ENCODE assay signal across 1 cellular context in the genomic region with DNA sequence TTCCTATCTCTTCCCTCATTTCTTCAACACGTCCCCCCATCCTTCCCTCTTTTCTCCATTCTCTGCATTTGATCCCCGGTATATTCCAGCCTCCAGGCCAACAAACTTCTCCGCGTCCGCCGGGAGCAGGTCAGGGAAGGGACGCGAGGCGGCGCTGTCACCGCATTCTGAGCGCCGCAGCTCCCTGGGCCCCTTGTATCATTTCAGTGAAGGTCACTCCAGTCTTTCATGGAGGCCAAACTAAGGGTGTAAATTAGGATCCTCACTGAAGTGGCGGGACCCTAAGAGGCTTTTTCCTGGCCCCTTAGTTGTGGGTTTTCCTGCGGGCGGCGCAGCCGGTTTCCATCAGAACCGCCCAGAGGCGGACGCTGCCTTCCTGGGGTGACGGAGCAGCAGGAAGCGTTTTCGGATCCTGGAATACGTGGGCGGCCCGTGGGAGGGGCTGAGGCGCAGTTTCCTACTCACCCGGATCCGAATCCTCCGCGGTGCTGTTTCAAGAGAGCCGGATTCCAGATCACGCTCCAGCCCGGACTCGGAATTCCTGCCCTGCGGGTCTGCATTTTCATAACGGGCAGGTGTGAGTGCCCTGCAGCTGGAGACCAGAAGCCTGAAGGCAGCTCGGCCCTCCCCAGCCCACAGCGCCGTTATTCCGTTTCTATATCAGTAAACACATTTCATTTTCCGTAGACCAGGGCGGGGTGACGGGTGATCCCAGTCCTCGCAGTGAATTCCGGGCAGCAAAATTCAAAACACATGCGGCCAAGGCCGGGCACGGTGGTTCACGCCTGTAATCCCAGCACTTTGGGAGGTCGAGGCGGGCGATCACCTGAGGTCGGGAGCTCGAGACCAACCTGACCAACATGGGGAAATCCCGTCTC.
TF ChIP-seq lines count a peak whose summit lies in the region.

No MANE protein-coding gene starts in this region.

TF ChIP-seq in HEK293, 187 proteins besides CTCF, POLR2A, EP300 and RAD21 (continued from another document and continues in another):
- TF ChIP-seq, protein P1, sequence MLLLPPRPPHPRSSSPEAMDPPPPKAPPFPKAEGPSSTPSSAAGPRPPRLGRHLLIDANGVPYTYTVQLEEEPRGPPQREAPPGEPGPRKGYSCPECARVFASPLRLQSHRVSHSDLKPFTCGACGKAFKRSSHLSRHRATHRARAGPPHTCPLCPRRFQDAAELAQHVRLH (tag by site-specific recombination; IDR thresholded peaks at IDR 0.05): no peak; the same call in 1 of the 2 replicates
- TF ChIP-seq ZNF404 (tag by site-specific recombination; IDR thresholded peaks at IDR 0.05): no peak
- peak; percentile 69 for TF ChIP-seq PRDM1 (tag by site-specific recombination; IDR thresholded peaks at IDR 0.05)
- peak; percentile 76; the same call in 1 of the 2 replicates for TF ChIP-seq ZNF610 (tag by site-specific recombination; IDR thresholded peaks at IDR 0.05; ENCODE audit: borderline replicate concordance)
- no peak for TF ChIP-seq ZNF248 (tag by site-specific recombination; IDR thresholded peaks at IDR 0.05)
- TF ChIP-seq ZNF174 (tag by site-specific recombination; IDR thresholded peaks at IDR 0.05): no peak
- TF ChIP-seq ZNF423 (tag by site-specific recombination; IDR thresholded peaks at IDR 0.05): no peak
- TF ChIP-seq KLF7 (tag by site-specific recombination; IDR thresholded peaks at IDR 0.05; ENCODE audit: borderline replicate concordance): no peak
- TF ChIP-seq ZFP3 (tag by site-specific recombination; IDR thresholded peaks at IDR 0.05; ENCODE audit: low read depth): no peak
- TF ChIP-seq, protein P2, sequence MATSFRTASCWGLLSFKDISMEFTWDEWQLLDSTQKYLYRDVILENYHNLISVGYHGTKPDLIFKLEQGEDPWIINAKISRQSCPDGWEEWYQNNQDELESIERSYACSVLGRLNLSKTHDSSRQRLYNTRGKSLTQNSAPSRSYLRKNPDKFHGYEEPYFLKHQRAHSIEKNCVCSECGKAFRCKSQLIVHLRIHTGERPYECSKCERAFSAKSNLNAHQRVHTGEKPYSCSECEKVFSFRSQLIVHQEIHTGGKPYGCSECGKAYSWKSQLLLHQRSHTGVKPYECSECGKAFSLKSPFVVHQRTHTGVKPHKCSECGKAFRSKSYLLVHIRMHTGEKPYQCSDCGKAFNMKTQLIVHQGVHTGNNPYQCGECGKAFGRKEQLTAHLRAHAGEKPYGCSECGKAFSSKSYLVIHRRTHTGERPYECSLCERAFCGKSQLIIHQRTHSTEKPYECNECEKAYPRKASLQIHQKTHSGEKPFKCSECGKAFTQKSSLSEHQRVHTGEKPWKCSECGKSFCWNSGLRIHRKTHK (tag by site-specific recombination; IDR thresholded peaks at IDR 0.05): no peak
- TF ChIP-seq ZNF184 (tag by site-specific recombination; IDR thresholded peaks at IDR 0.05): no peak
- TF ChIP-seq, protein P3, sequence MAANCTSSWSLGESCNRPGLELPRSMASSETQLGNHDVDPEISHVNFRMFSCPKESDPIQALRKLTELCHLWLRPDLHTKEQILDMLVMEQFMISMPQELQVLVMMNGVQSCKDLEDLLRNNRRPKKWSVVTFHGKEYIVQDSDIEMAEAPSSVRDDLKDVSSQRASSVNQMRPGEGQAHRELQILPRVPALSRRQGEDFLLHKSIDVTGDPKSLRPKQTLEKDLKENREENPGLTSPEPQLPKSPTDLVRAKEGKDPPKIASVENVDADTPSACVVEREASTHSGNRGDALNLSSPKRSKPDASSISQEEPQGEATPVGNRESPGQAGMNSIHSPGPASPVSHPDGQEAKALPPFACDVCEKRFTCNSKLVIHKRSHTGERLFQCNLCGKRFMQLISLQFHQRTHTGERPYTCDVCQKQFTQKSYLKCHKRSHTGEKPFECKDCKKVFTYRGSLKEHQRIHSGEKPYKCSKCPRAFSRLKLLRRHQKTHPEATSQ (tag by site-specific recombination; IDR thresholded peaks at IDR 0.05): no peak
- TF ChIP-seq ZNF521 (tag by site-specific recombination; IDR thresholded peaks at IDR 0.05): no peak
- 0 out of 2 replicates have a peak, but pooled peaks have one; percentile 19 for TF ChIP-seq ZBTB21 (tag by site-specific recombination; IDR thresholded peaks at IDR 0.05)
- TF ChIP-seq, protein P4, sequence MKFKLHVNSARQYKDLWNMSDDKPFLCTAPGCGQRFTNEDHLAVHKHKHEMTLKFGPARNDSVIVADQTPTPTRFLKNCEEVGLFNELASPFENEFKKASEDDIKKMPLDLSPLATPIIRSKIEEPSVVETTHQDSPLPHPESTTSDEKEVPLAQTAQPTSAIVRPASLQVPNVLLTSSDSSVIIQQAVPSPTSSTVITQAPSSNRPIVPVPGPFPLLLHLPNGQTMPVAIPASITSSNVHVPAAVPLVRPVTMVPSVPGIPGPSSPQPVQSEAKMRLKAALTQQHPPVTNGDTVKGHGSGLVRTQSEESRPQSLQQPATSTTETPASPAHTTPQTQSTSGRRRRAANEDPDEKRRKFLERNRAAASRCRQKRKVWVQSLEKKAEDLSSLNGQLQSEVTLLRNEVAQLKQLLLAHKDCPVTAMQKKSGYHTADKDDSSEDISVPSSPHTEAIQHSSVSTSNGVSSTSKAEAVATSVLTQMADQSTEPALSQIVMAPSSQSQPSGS (tag by site-specific recombination; IDR thresholded peaks at IDR 0.05; ENCODE audit: low read depth): no peak
- TF ChIP-seq GFI1B (tag by site-specific recombination; IDR thresholded peaks at IDR 0.05): no peak
- no peak for TF ChIP-seq ZNF426 (tag by site-specific recombination; IDR thresholded peaks at IDR 0.05)
- TF ChIP-seq ZNF548 (tag by site-specific recombination; IDR thresholded peaks at IDR 0.05): no peak
- TF ChIP-seq ZNF366 (tag by site-specific recombination; conservative IDR thresholded peaks at IDR 0.05): peak; percentile 87
- TF ChIP-seq EGR2 (tag by site-specific recombination; IDR thresholded peaks at IDR 0.05; ENCODE audit: low read depth): peak; percentile 90
- no peak for TF ChIP-seq ZNF37A (tag by site-specific recombination; IDR thresholded peaks at IDR 0.05)
- TF ChIP-seq, protein P5, sequence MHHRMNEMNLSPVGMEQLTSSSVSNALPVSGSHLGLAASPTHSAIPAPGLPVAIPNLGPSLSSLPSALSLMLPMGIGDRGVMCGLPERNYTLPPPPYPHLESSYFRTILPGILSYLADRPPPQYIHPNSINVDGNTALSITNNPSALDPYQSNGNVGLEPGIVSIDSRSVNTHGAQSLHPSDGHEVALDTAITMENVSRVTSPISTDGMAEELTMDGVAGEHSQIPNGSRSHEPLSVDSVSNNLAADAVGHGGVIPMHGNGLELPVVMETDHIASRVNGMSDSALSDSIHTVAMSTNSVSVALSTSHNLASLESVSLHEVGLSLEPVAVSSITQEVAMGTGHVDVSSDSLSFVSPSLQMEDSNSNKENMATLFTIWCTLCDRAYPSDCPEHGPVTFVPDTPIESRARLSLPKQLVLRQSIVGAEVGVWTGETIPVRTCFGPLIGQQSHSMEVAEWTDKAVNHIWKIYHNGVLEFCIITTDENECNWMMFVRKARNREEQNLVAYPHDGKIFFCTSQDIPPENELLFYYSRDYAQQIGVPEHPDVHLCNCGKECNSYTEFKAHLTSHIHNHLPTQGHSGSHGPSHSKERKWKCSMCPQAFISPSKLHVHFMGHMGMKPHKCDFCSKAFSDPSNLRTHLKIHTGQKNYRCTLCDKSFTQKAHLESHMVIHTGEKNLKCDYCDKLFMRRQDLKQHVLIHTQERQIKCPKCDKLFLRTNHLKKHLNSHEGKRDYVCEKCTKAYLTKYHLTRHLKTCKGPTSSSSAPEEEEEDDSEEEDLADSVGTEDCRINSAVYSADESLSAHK (tag by site-specific recombination; IDR thresholded peaks at IDR 0.05): peak; percentile 86
- TF ChIP-seq, protein P6, sequence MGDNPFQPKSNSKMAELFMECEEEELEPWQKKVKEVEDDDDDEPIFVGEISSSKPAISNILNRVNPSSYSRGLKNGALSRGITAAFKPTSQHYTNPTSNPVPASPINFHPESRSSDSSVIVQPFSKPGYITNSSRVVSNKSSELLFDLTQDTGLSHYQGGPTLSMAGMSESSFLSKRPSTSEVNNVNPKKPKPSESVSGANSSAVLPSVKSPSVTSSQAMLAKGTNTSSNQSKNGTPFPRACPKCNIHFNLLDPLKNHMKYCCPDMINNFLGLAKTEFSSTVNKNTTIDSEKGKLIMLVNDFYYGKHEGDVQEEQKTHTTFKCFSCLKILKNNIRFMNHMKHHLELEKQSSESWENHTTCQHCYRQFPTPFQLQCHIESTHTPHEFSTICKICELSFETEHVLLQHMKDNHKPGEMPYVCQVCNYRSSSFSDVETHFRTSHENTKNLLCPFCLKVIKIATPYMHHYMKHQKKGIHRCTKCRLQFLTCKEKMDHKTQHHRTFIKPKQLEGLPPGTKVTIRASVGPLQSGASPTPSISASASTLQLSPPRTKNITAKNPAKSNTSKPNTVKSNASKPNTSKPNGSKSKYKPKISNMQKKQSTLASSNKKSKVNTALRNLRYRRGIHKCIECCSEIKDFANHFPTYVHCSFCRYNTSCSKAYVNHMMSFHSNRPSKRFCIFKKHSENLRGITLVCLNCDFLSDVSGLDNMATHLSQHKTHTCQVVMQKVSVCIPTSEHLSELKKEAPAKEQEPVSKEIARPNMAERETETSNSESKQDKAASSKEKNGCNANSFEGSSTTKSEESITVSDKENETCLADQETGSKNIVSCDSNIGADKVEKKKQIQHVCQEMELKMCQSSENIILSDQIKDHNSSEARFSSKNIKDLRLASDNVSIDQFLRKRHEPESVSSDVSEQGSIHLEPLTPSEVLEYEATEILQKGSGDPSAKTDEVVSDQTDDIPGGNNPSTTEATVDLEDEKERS (tag by site-specific recombination; IDR thresholded peaks at IDR 0.05): no peak
- TF ChIP-seq ZNF133 (tag by site-specific recombination; IDR thresholded peaks at IDR 0.05): no peak
- TF ChIP-seq ZNF600 (tag by site-specific recombination; IDR thresholded peaks at IDR 0.05): peak; percentile 95
- no peak for TF ChIP-seq REPIN1 (tag by site-specific recombination; IDR thresholded peaks at IDR 0.05; ENCODE audit: low read depth)
- TF ChIP-seq SCRT1 (tag by site-specific recombination; IDR thresholded peaks at IDR 0.05; ENCODE audit: borderline replicate concordance): no peak
- no peak for TF ChIP-seq SCRT2 (tag by site-specific recombination; IDR thresholded peaks at IDR 0.05)
- no peak for TF ChIP-seq OSR2 (tag by site-specific recombination; IDR thresholded peaks at IDR 0.05)
- TF ChIP-seq, protein P7, sequence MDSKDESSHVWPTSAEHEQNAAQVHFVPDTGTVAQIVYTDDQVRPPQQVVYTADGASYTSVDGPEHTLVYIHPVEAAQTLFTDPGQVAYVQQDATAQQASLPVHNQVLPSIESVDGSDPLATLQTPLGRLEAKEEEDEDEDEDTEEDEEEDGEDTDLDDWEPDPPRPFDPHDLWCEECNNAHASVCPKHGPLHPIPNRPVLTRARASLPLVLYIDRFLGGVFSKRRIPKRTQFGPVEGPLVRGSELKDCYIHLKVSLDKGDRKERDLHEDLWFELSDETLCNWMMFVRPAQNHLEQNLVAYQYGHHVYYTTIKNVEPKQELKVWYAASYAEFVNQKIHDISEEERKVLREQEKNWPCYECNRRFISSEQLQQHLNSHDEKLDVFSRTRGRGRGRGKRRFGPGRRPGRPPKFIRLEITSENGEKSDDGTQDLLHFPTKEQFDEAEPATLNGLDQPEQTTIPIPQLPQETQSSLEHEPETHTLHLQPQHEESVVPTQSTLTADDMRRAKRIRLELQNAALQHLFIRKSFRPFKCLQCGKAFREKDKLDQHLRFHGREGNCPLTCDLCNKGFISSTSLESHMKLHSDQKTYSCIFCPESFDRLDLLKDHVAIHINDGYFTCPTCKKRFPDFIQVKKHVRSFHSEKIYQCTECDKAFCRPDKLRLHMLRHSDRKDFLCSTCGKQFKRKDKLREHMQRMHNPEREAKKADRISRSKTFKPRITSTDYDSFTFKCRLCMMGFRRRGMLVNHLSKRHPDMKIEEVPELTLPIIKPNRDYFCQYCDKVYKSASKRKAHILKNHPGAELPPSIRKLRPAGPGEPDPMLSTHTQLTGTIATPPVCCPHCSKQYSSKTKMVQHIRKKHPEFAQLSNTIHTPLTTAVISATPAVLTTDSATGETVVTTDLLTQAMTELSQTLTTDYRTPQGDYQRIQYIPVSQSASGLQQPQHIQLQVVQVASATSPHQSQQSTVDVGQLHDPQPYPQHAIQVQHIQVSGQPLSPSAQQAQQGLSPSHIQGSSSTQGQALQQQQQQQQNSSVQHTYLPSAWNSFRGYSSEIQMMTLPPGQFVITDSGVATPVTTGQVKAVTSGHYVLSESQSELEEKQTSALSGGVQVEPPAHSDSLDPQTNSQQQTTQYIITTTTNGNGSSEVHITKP (tag by site-specific recombination; IDR thresholded peaks at IDR 0.05): peak; percentile 99
- no peak for TF ChIP-seq GLIS2 (tag by site-specific recombination; IDR thresholded peaks at IDR 0.05)
- TF ChIP-seq, protein P8, sequence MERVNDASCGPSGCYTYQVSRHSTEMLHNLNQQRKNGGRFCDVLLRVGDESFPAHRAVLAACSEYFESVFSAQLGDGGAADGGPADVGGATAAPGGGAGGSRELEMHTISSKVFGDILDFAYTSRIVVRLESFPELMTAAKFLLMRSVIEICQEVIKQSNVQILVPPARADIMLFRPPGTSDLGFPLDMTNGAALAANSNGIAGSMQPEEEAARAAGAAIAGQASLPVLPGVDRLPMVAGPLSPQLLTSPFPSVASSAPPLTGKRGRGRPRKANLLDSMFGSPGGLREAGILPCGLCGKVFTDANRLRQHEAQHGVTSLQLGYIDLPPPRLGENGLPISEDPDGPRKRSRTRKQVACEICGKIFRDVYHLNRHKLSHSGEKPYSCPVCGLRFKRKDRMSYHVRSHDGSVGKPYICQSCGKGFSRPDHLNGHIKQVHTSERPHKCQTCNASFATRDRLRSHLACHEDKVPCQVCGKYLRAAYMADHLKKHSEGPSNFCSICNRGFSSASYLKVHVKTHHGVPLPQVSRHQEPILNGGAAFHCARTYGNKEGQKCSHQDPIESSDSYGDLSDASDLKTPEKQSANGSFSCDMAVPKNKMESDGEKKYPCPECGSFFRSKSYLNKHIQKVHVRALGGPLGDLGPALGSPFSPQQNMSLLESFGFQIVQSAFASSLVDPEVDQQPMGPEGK (tag by site-specific recombination; IDR thresholded peaks at IDR 0.05): peak; percentile 60; the same call in 1 of the 2 replicates
- no peak for TF ChIP-seq ZNF175 (tag by site-specific recombination; IDR thresholded peaks at IDR 0.05)
- TF ChIP-seq ZNF391 (tag by site-specific recombination; IDR thresholded peaks at IDR 0.05; ENCODE audit: borderline replicate concordance, low read depth): 0 out of 2 replicates have a peak, but pooled peaks have one; percentile 61
- TF ChIP-seq ZNF202 (tag by site-specific recombination; IDR thresholded peaks at IDR 0.05; ENCODE audit: borderline replicate concordance): no peak
- TF ChIP-seq FEZF1 (tag by site-specific recombination; IDR thresholded peaks at IDR 0.05): no peak
- TF ChIP-seq BCL11A (tag by site-specific recombination; IDR thresholded peaks at IDR 0.05; ENCODE audit: low read depth): no peak; the same call in 1 of the 2 replicates
- no peak for TF ChIP-seq ZNF266 (tag by site-specific recombination; IDR thresholded peaks at IDR 0.05; ENCODE audit: low read depth)
- TF ChIP-seq ZNF23 (tag by site-specific recombination; IDR thresholded peaks at IDR 0.05; ENCODE audit: borderline replicate concordance): no peak
- TF ChIP-seq, protein P9, sequence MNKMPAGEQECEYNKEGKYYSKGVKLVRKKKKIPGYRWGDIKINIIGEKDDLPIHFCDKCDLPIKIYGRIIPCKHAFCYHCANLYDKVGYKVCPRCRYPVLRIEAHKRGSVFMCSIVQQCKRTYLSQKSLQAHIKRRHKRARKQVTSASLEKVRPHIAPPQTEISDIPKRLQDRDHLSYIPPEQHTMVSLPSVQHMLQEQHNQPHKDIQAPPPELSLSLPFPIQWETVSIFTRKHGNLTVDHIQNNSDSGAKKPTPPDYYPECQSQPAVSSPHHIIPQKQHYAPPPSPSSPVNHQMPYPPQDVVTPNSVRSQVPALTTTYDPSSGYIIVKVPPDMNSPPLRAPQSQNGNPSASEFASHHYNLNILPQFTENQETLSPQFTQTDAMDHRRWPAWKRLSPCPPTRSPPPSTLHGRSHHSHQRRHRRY (tag by site-specific recombination; IDR thresholded peaks at IDR 0.05): no peak; the same call in 1 of the 2 replicates
- TF ChIP-seq ZNF670 (tag by site-specific recombination; IDR thresholded peaks at IDR 0.05; ENCODE audit: low read depth): no peak
- TF ChIP-seq GLIS1 (tag by site-specific recombination; IDR thresholded peaks at IDR 0.05): no peak
